ENCODE assay signal across 11 cellular contexts in genomic region chr6:108453601-108454157, GRCh38.
A peak's percentile ranks its signal among the peaks of the same experiment; 100 is the strongest.
DNase-seq lines count a peak whose midpoint lies in the region; ATAC-seq and TF ChIP-seq lines count a peak whose summit lies in the region.
"Had no signal": no experiment of that assay in that cellular context is flagged by ENCODE, and none has a peak within 500 bp of the region (broad histone marks: within the 10 kb centered on the region; RNA-seq: fewer than 3 reads in every experiment).

No MANE protein-coding gene starts in this region.

- no peaks in the 10 kb centered on the region for H3K27me3 ChIP-seq in DND-41 (ENCODE audit: insufficient read depth, low read length, poor library complexity)

- no peak overlapping the region for H3K4me3 Mint-ChIP-seq in endothelial cell (ENCODE audit: unreplicated experiment)
- peak overlapping the region in 1 of 3 experiments; percentile 45 for H3K4me3 Mint-ChIP-seq in nephron
- no peak overlapping the region for H3K4me3 Mint-ChIP-seq in type B pancreatic cell
- H3K4me3 Mint-ChIP-seq: activated T-cell treated with anti-CD3 and anti-CD28 coated beads, Interleukin-2, amount 50 U/mL, for 24 hours had no signal

- peak; percentile 60 for ATAC-seq in DND-41 (ENCODE audit: insufficient read depth, low read depth)

- no peaks in the 10 kb centered on the region for H4K20me1 ChIP-seq in DND-41 (ENCODE audit: insufficient read depth, low read length)

- DNase-seq in DND-41 (peak; percentile 9), NOMO-1 (lab: John Stamatoyannopoulos, UW; ENCODE audit: unreplicated experiment in 2 of 2) (peak; percentile 48 to 55), endothelial cell (ENCODE audit: low spot score) (no peak), NCI-H2029 (lab: John Stamatoyannopoulos, UW) (no peak), G401 (ENCODE audit: low spot score) (no peak), type B pancreatic cell (ENCODE audit: extremely low spot score, unreplicated experiment) (no peak), hypothalamus (lab: John Stamatoyannopoulos, UW) (no peak)
- DNase-seq: activated T-cell treated with anti-CD3 and anti-CD28 coated beads, Interleukin-2, amount 50 U/mL, for 24 hours; erythroblast; NCI-H1436 had no signal

- H3K4me1 Mint-ChIP-seq in endothelial cell (ENCODE audit: unreplicated experiment) (peaks cover 16% of the 10 kb centered on the region), nephron (peaks cover 22% of the 10 kb centered on the region), type B pancreatic cell (ENCODE audit: unreplicated experiment) (peaks cover 11% of the 10 kb centered on the region)

- peaks cover 7% of the 10 kb centered on the region for H3K4me1 ChIP-seq in DND-41 (ENCODE audit: insufficient read depth, low read length)

- no peaks in the 10 kb centered on the region for H3K9me3 Mint-ChIP-seq in endothelial cell (ENCODE audit: unreplicated experiment)
- H3K9me3 Mint-ChIP-seq in nephron = peaks cover 13% of the 10 kb centered on the region
- H3K9me3 Mint-ChIP-seq in type B pancreatic cell = no peaks in the 10 kb centered on the region
- H3K9me3 Mint-ChIP-seq: activated T-cell treated with anti-CD3 and anti-CD28 coated beads, Interleukin-2, amount 50 U/mL, for 24 hours had no signal

- no peak overlapping the region for H3K4me2 ChIP-seq in DND-41 (ENCODE audit: insufficient read depth, low read length)

- no peak overlapping the region for H3K4me3 ChIP-seq in DND-41 (ENCODE audit: low read depth in 1 of 2, low read length in 2 of 2)

- H3K27ac Mint-ChIP-seq in endothelial cell (ENCODE audit: unreplicated experiment) = peak overlapping the region; percentile 92
- H3K27ac Mint-ChIP-seq in nephron = peak overlapping the region; percentile 80 to 96 (median 91)
- H3K27ac Mint-ChIP-seq in type B pancreatic cell = no peak overlapping the region
- H3K27ac Mint-ChIP-seq: activated T-cell treated with anti-CD3 and anti-CD28 coated beads, Interleukin-2, amount 50 U/mL, for 24 hours had no signal

- H3K36me3 Mint-ChIP-seq in endothelial cell (ENCODE audit: low read depth, unreplicated experiment) (no peaks in the 10 kb centered on the region), nephron (ENCODE audit: low read depth) (no peaks in the 10 kb centered on the region), type B pancreatic cell (no peaks in the 10 kb centered on the region)

- H3K27me3 Mint-ChIP-seq in endothelial cell (ENCODE audit: unreplicated experiment) = peaks cover 2% of the 10 kb centered on the region
- no peaks in the 10 kb centered on the region for H3K27me3 Mint-ChIP-seq in nephron (ENCODE audit: low read depth)
- no peaks in the 10 kb centered on the region for H3K27me3 Mint-ChIP-seq in type B pancreatic cell

- H3K9me3 ChIP-seq in DND-41 (ENCODE audit: insufficient read depth, low read length, severe bottlenecking) = no peaks in the 10 kb centered on the region

- H3K36me3 ChIP-seq in DND-41 (ENCODE audit: insufficient read depth, low read length) = no peaks in the 10 kb centered on the region

- H3K9ac ChIP-seq in DND-41 (ENCODE audit: low read depth, low read length) = no peak overlapping the region

- in situ Hi-C loops in G401 (cut with HindIII; ENCODE audit: low sequenced_read_pairs) = no loop called here

- no peak overlapping the region for H3K27ac ChIP-seq in DND-41 (ENCODE audit: low read length)

- 0 out of 2 replicates have a peak overlapping the region, but pooled peaks have one; percentile 4 for H2AFZ ChIP-seq in DND-41 (ENCODE audit: low read depth, low read length)

- H3K79me2 ChIP-seq in DND-41 (ENCODE audit: insufficient read depth, low read length) = no peaks in the 10 kb centered on the region

- peak; percentile 12 for TF ChIP-seq CTCF in DND-41 (IDR thresholded peaks at IDR 0.05; ENCODE audit: borderline replicate concordance, extremely low read depth, low read length, poor library complexity, severe bottlenecking)
- no peak for TF ChIP-seq CTCF in endothelial cell (IDR thresholded peaks at IDR 0.05; ENCODE audit: unreplicated experiment)
- no peak for TF ChIP-seq CTCF in nephron (IDR thresholded peaks at IDR 0.05; ENCODE audit: unreplicated experiment in 3 of 3)
- no peak for TF ChIP-seq CTCF in type B pancreatic cell (conservative IDR thresholded peaks at IDR 0.05)

Comparison
In these comparisons a context has a peak if more than half of its experiments do, and no peak if none do; other contexts are left out.
1. DNase-seq: peak in DND-41 (single experiment) and NOMO-1 (2 of 2); none in endothelial cell (single experiment), NCI-H2029 (single experiment), G401 (single experiment), type B pancreatic cell (single experiment) and hypothalamus (0 of 51).